In genomic region chr2:29747786-29748470, GRCh38 we compare ENCODE assay signal across 1 cellular context.
TF ChIP-seq lines count a peak whose summit lies in the region.

No MANE protein-coding gene starts in this region.

TF ChIP-seq in SK-N-SH, 30 proteins besides CTCF, POLR2A, EP300 and RAD21 (continued from another document):
- TF ChIP-seq IRF3 (IDR thresholded peaks at IDR 0.05; ENCODE audit: low read depth, low read length) = no peak
- TF ChIP-seq POLR2AphosphoS5 (IDR thresholded peaks at IDR 0.05; ENCODE audit: low read depth, low read length) = peak; percentile 36; the same call in 1 of the 2 replicates
- peak; percentile 45; the same call in 1 of the 2 replicates for TF ChIP-seq RXRA (IDR thresholded peaks at IDR 0.05; ENCODE audit: borderline replicate concordance, low read depth)
- TF ChIP-seq CHD2 (IDR thresholded peaks at IDR 0.05; ENCODE audit: low read length, partially characterized antibody) = no peak
- no peak for TF ChIP-seq SIN3A (IDR thresholded peaks at IDR 0.05; ENCODE audit: borderline replicate concordance, low read depth, low read length)
- TF ChIP-seq NRF1 (IDR thresholded peaks at IDR 0.05; ENCODE audit: low read depth, low read length) = no peak
- no peak for TF ChIP-seq GABPA (IDR thresholded peaks at IDR 0.05; ENCODE audit: low read depth)
- no peak; the same call in 1 of the 2 replicates for TF ChIP-seq TEAD4 (IDR thresholded peaks at IDR 0.05; ENCODE audit: borderline replicate concordance, insufficient read depth)
- TF ChIP-seq JUND (IDR thresholded peaks at IDR 0.05) = peak; percentile 77
- no peak for TF ChIP-seq FOXJ3 (CRISPR knock-in tag; IDR thresholded peaks at IDR 0.05)
- TF ChIP-seq EZH2phosphoT487 (IDR thresholded peaks at IDR 0.05; ENCODE audit: borderline replicate concordance, low read depth) = no peak
- peak; percentile 85 for TF ChIP-seq FOSL2 (IDR thresholded peaks at IDR 0.05; ENCODE audit: borderline replicate concordance, low read depth)
